21 cellular contexts compared by ENCODE assay signal in the genomic region with DNA sequence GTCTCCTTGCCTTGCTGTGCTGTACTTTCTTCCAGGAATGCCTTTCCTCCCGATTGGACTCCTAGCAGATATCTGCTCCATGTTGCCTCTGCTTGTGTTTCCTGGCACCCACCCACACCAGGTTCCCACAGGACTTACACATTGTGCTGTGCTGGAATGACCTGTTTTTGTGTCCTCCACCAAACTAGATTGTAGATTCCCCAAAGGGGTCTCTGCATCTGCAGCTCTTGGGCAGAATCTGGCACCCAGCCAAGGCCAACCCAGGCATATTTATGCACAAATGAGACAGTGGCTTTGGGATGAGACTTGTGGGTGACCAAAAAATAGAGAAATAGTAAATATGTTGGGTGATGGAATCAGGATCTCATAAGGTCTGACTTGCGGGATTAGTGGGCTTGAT.
"Had no signal": no experiment of that assay in that cellular context is flagged by ENCODE, and none has a peak within 500 bp of the region (broad histone marks: within the 10 kb centered on the region; RNA-seq: fewer than 3 reads in every experiment).

No MANE protein-coding gene starts in this region.

- H3K27ac ChIP-seq: epithelial cell of prostate, esophagus muscularis mucosa, gastrocnemius medialis, heart right ventricle, pancreas, testis, tibial nerve, upper lobe of right lung, vagina had no signal

- H3K4me3 ChIP-seq: esophagus muscularis mucosa, gastrocnemius medialis, heart right ventricle, pancreas, testis, tibial nerve, upper lobe of right lung, vagina had no signal

- DNase-seq: effector CD8-positive, alpha-beta T cell; gastrocnemius medialis; heart right ventricle; hypothalamus; mammary epithelial cell; natural killer cell; occipital lobe; pancreas; right cardiac atrium; stimulated activated CD4-positive, alpha-beta T cell treated with anti-CD3 and anti-CD28 coated beads, Interleukin-4, amount 100 ng/mL, for 24 hours; testis; upper lobe of right lung had no signal

- H3K36me3 ChIP-seq: esophagus muscularis mucosa, gastrocnemius medialis, heart right ventricle, pancreas, tibial nerve, upper lobe of right lung, vagina had no signal

- FAIRE-seq: colon, endometrium, islet of Langerhans, pancreas had no signal

- H3K9me3 ChIP-seq: esophagus muscularis mucosa, gastrocnemius medialis, pancreas, testis, tibial nerve, upper lobe of right lung, vagina had no signal

- H3K27me3 ChIP-seq: testis, vagina had no signal

- H3K4me1 ChIP-seq: gastrocnemius medialis, pancreas, testis, vagina had no signal

- ATAC-seq: gastrocnemius medialis; heart right ventricle; left lobe of liver; natural killer cell; pancreas; right cardiac atrium; stimulated activated memory B cell treated with anti-CD40 and anti-IgM and Interleukin-4, amounts not matched to agents 10 μg/mL and 1 μg/mL and 100 μg/mL, for 72 hours; upper lobe of right lung had no signal
